ENCODE assay signal across 22 cellular contexts in the genomic region with DNA sequence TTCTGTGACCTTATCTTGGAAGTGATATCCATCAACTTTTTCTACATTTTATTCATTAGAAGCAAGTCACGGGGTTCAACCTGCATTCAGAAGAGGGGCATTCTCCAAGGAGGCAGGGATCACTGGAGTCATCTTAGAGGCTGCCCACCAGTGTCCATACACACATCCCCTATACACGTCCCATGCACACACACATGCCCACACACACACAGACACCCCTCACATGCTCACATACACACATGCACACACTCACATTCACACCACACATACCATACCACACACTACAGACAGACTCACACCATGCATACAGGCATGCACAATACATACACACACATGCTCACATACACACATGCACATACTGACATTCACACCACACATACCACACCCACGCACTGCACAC.
"Had no signal": no experiment of that assay in that cellular context is flagged by ENCODE, and none has a peak within 500 bp of the region (broad histone marks: within the 10 kb centered on the region; RNA-seq: fewer than 3 reads in every experiment).

No MANE protein-coding gene starts in this region.

- H3K36me3 ChIP-seq: heart right ventricle, left ventricle myocardium inferior, pancreas, prostate gland, tibial nerve, upper lobe of left lung had no signal

- H3K4me1 Mint-ChIP-seq: memory B cell; naive thymus-derived CD8-positive, alpha-beta T cell; stimulated activated naive CD8-positive, alpha-beta T cell treated with anti-CD3 and anti-CD28 coated beads, Interleukin-15, amount 100 ng/mL, for 72 hours had no signal

- ATAC-seq: heart right ventricle; naive thymus-derived CD8-positive, alpha-beta T cell; pancreas; right cardiac atrium; sciatic nerve; stimulated activated naive CD8-positive, alpha-beta T cell treated with anti-CD3 and anti-CD28 coated beads, Interleukin-15, amount 100 ng/mL, for 72 hours had no signal

- H3K27ac Mint-ChIP-seq: memory B cell; naive thymus-derived CD8-positive, alpha-beta T cell; stimulated activated naive CD8-positive, alpha-beta T cell treated with anti-CD3 and anti-CD28 coated beads, Interleukin-15, amount 100 ng/mL, for 72 hours had no signal

- H3K27me3 ChIP-seq: hepatocyte, pancreas, tibial nerve, upper lobe of left lung had no signal

- H3K4me3 Mint-ChIP-seq: memory B cell; naive thymus-derived CD8-positive, alpha-beta T cell; stimulated activated naive CD8-positive, alpha-beta T cell treated with anti-CD3 and anti-CD28 coated beads, Interleukin-15, amount 100 ng/mL, for 72 hours had no signal

- H3K27ac ChIP-seq: heart right ventricle, hepatocyte, left ventricle myocardium inferior, pancreas, prostate gland, skin epidermis, tibial nerve, upper lobe of left lung had no signal

- DNase-seq: heart right ventricle; islet precursor cell; left ventricle myocardium inferior; naive thymus-derived CD8-positive, alpha-beta T cell; pancreas; posterior cingulate gyrus; retina; right cardiac atrium; stimulated activated CD4-positive, alpha-beta T cell treated with anti-CD3 and anti-CD28 coated beads, Interleukin-12 subunit alpha, Interleukin-12 subunit beta, amount 100 ng/mL, for 4 hours; stimulated activated CD4-positive, alpha-beta T cell treated with anti-CD3 and anti-CD28 coated beads, Interleukin-15, amount 100 ng/mL, for 24 hours; stimulated activated CD4-positive, alpha-beta T cell treated with anti-CD3 and anti-CD28 coated beads, Interleukin-2, amount 100 ng/mL, for 24 hours; stimulated activated CD4-positive, alpha-beta T cell treated with anti-CD3 and anti-CD28 coated beads, Interleukin-4, amount 100 ng/mL, for 1 hour; stimulated activated naive CD4-positive, alpha-beta T cell treated with Interleukin-2 at 50 U/mL for 16 hours; stimulated activated naive CD8-positive, alpha-beta T cell treated with anti-CD3 and anti-CD28 coated beads, Interleukin-15, amount 100 ng/mL, for 72 hours; substantia nigra; upper lobe of left lung had no signal

- H3K4me2 ChIP-seq: hepatocyte had no signal

- H3K79me2 ChIP-seq: hepatocyte had no signal

- FAIRE-seq: pancreas had no signal

- H3K27me3 Mint-ChIP-seq: memory B cell; stimulated activated naive CD8-positive, alpha-beta T cell treated with anti-CD3 and anti-CD28 coated beads, Interleukin-15, amount 100 ng/mL, for 72 hours had no signal

- H3K4me1 ChIP-seq: heart right ventricle, left ventricle myocardium inferior, pancreas, prostate gland, tibial nerve, upper lobe of left lung had no signal

- H3K36me3 Mint-ChIP-seq: memory B cell had no signal

- H3K4me3 ChIP-seq: heart right ventricle, hepatocyte, left ventricle myocardium inferior, pancreas, prostate gland, skin epidermis, tibial nerve, upper lobe of left lung had no signal
